ENCODE assay signal across 10 cellular contexts in the genomic region with DNA sequence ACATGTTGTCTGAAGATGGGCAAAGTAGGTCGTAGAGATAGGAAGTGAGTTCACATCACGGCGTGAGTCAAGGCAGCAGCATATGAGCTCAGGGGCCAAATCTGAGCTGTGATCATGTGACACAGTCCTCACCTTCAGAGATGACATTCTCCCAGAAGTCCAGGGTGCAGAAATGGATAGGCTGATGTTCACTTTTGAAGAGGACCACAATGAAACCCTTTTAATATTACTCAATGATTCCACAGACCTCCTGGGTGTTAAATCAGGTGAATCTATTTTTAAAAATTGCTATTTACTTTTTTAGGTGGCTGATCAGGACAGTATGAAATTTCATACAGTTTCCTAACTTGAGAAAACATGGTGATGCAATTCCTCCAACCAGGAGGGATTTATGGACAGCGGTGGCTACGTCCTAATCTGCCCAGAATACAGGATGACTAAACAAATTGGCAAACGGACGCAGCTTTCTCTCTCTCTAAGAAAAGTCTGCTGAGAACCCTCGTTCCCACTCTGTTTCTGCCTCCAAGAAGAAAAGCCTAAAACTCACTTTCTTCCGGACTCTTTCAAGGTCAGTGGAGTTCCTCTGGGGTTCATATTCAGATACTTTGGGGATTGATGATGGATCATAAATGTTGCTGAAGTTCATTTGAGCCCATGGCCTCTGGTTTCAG. TPM values are rescaled to one million over a fixed set of nuclear protein-coding genes. Genes with fewer than 3 reads are reported as not detected.
A peak's percentile ranks its signal among the peaks of the same experiment; 100 is the strongest.
DNase-seq lines count a peak whose midpoint lies in the region; ATAC-seq and TF ChIP-seq lines count a peak whose summit lies in the region.
"Had no signal": no experiment of that assay in that cellular context is flagged by ENCODE, and none has a peak within 500 bp of the region (broad histone marks: within the 10 kb centered on the region; RNA-seq: fewer than 3 reads in every experiment).

No MANE protein-coding gene starts in this region.

- H3K9me3 ChIP-seq in right cardiac atrium (ENCODE audit: control insufficient read depth, low read length): no peaks in the 10 kb centered on the region
- H3K9me3 ChIP-seq in uterus: no peaks in the 10 kb centered on the region

- no peak overlapping the region for H3K4me3 ChIP-seq in right cardiac atrium (ENCODE audit: low read length)
- no peak overlapping the region for H3K4me3 ChIP-seq in uterus

- TF ChIP-seq POLR2A in uterus (IDR thresholded peaks at IDR 0.05): no peak

- WGBS in right cardiac atrium: 60% methylated on average over 9 of the region's 9 CpGs

- no peaks in the 10 kb centered on the region for H3K36me3 ChIP-seq in uterus

- peak; percentile 10 for DNase-seq in stimulated activated CD4-positive, alpha-beta T cell treated with anti-CD3 and anti-CD28 coated beads, Interleukin-4, amount 100 ng/mL, for 1 hour
- DNase-seq in stimulated activated CD4-positive, alpha-beta T cell treated with anti-CD3 and anti-CD28 coated beads, Interleukin-12 subunit alpha, Interleukin-12 subunit beta, amount 100 ng/mL, for 4 hours: no peak
- peak; percentile 98 for DNase-seq in amniotic epithelial cell (ENCODE audit: low read depth)
- no peak for DNase-seq in right cardiac atrium
- DNase-seq in uterus: peak; percentile 57 to 81
- DNase-seq in T1000 (lab: John Stamatoyannopoulos, UW): no peak
- DNase-seq: DND-41, H7 had no signal

- no peaks in the 10 kb centered on the region for H3K27me3 ChIP-seq in right cardiac atrium (ENCODE audit: control insufficient read depth, insufficient read depth)
- H3K27me3 ChIP-seq in uterus: no peaks in the 10 kb centered on the region

- peaks cover 2% of the 10 kb centered on the region for H3K4me1 ChIP-seq in right cardiac atrium (ENCODE audit: control insufficient read depth, insufficient read depth, low read length)
- H3K4me1 ChIP-seq in uterus: peaks cover 0 to 5% of the 10 kb centered on the region in 2 donors

- TF ChIP-seq CTCF in uterus (IDR thresholded peaks at IDR 0.05): no peak

- ATAC-seq in right cardiac atrium: peak; percentile 48 to 81
- ATAC-seq in HG02759 (IDR thresholded peaks at IDR 0.05; ENCODE audit: unreplicated experiment): no peak
- no peak for ATAC-seq in GM19324 (IDR thresholded peaks at IDR 0.05; ENCODE audit: low FRiP score, unreplicated experiment)

- intact Hi-C loops in right cardiac atrium (cut with DNase I) (no loop called here), uterus (cut with DNase I; ENCODE audit: low total_unique reads) (no loop called here)

- H3K27ac ChIP-seq in right cardiac atrium (ENCODE audit: low read length) (peak overlapping the region; percentile 62), uterus (peak overlapping the region; percentile 80)

RNA-seq across cellular contexts. Expression of a gene that starts 34.4 kb away (rescaled TPM):
- total RNA-seq in right cardiac atrium: 1 to 10 TPM; 2.2 to 4.3 (median 2.7) TPM
- 1.8 TPM for polyA plus RNA-seq in right cardiac atrium
- 10 to 100 TPM in 1 of 4 donors, 1 to 10 TPM in 3; 3.6 to 23.1 (median 9.3) TPM for total RNA-seq in uterus

Comparison
In these comparisons a context has a peak if more than half of its experiments do, and no peak if none do; other contexts are left out.
1. DNase-seq: peak in stimulated activated CD4-positive, alpha-beta T cell treated with anti-CD3 and anti-CD28 coated beads, Interleukin-4, amount 100 ng/mL, for 1 hour (single experiment), amniotic epithelial cell (single experiment) and uterus (2 of 2); none in stimulated activated CD4-positive, alpha-beta T cell treated with anti-CD3 and anti-CD28 coated beads, Interleukin-12 subunit alpha, Interleukin-12 subunit beta, amount 100 ng/mL, for 4 hours (single experiment), right cardiac atrium (0 of 3) and T1000 (single experiment).
2. ATAC-seq: peak in right cardiac atrium (2 of 2); none in HG02759 (single experiment) and GM19324 (single experiment).